Comparison of ENCODE assay signal across 21 cellular contexts in the genomic region with DNA sequence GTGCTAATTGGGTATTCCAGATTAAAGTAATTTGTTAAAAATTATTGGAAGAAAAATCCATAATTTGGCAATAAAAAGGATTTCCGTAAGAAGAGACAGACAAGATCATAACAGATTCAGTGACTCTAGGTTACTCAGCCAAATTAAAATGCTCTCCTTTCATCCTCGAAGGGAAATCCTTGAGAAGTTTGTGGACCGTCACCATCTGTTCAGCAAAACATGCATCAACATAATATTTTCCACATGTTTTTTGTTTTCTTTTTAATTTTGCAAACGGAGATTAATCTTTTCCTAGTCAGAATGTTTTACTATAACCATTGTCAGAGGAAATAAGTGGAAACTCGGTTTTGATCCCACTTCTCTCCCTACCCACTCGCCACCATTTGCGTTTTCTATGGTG.
"Had no signal": no experiment of that assay in that cellular context is flagged by ENCODE, and none has a peak within 500 bp of the region (broad histone marks: within the 10 kb centered on the region; RNA-seq: fewer than 3 reads in every experiment).

No MANE protein-coding gene starts in this region.

- FAIRE-seq: kidney had no signal

- H3K4me2 ChIP-seq: neural progenitor cell had no signal

- H3K9me3 ChIP-seq: gastrocnemius medialis, prostate gland, right atrium auricular region, tibial nerve, uterus had no signal

- H3K36me3 ChIP-seq: cardiac muscle cell, gastrocnemius medialis, neural progenitor cell, prostate gland, right atrium auricular region, tibial nerve, uterus had no signal

- H3K27ac Mint-ChIP-seq: activated naive CD4-positive, alpha-beta T cell treated with anti-CD3 and anti-CD28 coated beads, Interleukin-2, amount 50 U/mL, for 24 hours; effector memory CD8-positive, alpha-beta T cell; neural progenitor cell; stimulated activated naive CD8-positive, alpha-beta T cell treated with anti-CD3 and anti-CD28 coated beads, Interleukin-15, Interleukin-2, amounts not matched to agents 100 ng/mL and 50 ng/mL, for 24 hours; T-helper 17 cell had no signal

- H3K36me3 Mint-ChIP-seq: activated naive CD4-positive, alpha-beta T cell treated with anti-CD3 and anti-CD28 coated beads, Interleukin-2, amount 50 U/mL, for 24 hours; neural progenitor cell had no signal

- DNase-seq: activated CD4-positive, CD25-positive, alpha-beta regulatory T cell treated with anti-CD3 and anti-CD28 coated beads, Interleukin-2, amount 50 U/mL, for 72 hours; activated CD8-positive, alpha-beta memory T cell treated with anti-CD3 and anti-CD28 coated beads for 24 hours; activated CD8-positive, alpha-beta memory T cell treated with anti-CD3 and anti-CD28 coated beads, Interleukin-2, amount 50 U/mL, for 48 hours; activated effector memory CD4-positive, alpha-beta T cell treated with Interleukin-2 at 50 U/mL for 16 hours; activated T-cell treated with anti-CD3 and anti-CD28 coated beads, Interleukin-2, amount 50 U/mL, for 48 hours; effector memory CD8-positive, alpha-beta T cell; gastrocnemius medialis; head of caudate nucleus; kidney; mammary epithelial cell; T-helper 17 cell; uterus had no signal

- ATAC-seq: effector memory CD8-positive, alpha-beta T cell; gastrocnemius medialis; left lobe of liver; T-helper 17 cell had no signal

- H3K4me3 ChIP-seq: cardiac muscle cell, gastrocnemius medialis, neural progenitor cell, prostate gland, right atrium auricular region, tibial nerve had no signal

- H3K4me3 Mint-ChIP-seq: activated naive CD4-positive, alpha-beta T cell treated with anti-CD3 and anti-CD28 coated beads, Interleukin-2, amount 50 U/mL, for 24 hours; effector memory CD8-positive, alpha-beta T cell; neural progenitor cell; stimulated activated naive CD8-positive, alpha-beta T cell treated with anti-CD3 and anti-CD28 coated beads, Interleukin-15, Interleukin-2, amounts not matched to agents 100 ng/mL and 50 ng/mL, for 24 hours; T-helper 17 cell had no signal

- H3K4me1 ChIP-seq: gastrocnemius medialis, prostate gland, right atrium auricular region, uterus had no signal

- H3K27ac ChIP-seq: cardiac muscle cell, gastrocnemius medialis, neural progenitor cell, prostate gland, right atrium auricular region, uterus, VCaP had no signal

- H3K4me1 Mint-ChIP-seq: activated naive CD4-positive, alpha-beta T cell treated with anti-CD3 and anti-CD28 coated beads, Interleukin-2, amount 50 U/mL, for 24 hours had no signal

- H3K9me3 Mint-ChIP-seq: activated naive CD4-positive, alpha-beta T cell treated with anti-CD3 and anti-CD28 coated beads, Interleukin-2, amount 50 U/mL, for 24 hours; effector memory CD8-positive, alpha-beta T cell; neural progenitor cell; stimulated activated naive CD8-positive, alpha-beta T cell treated with anti-CD3 and anti-CD28 coated beads, Interleukin-15, Interleukin-2, amounts not matched to agents 100 ng/mL and 50 ng/mL, for 24 hours had no signal

- H2AFZ ChIP-seq: neural progenitor cell had no signal
